ENCODE assay signal across 8 cellular contexts in genomic region chr10:124646483-124647352, GRCh38.
DNase-seq lines count a peak whose midpoint lies in the region; ATAC-seq and TF ChIP-seq lines count a peak whose summit lies in the region.

No MANE protein-coding gene starts in this region.

- DNase-seq in EH (ENCODE audit: low read depth) (peak; percentile 91), fibroblast of pulmonary artery (ENCODE audit: low read depth) (peak; percentile 85), posterior vena cava (ENCODE audit: low spot score) (peak; percentile 96), NCI-H82 (lab: John Stamatoyannopoulos, UW) (no peak), DMS53 (lab: John Stamatoyannopoulos, UW) (no peak)
- DNase-seq in stimulated activated CD4-positive, alpha-beta T cell treated with anti-CD3 and anti-CD28 coated beads, Interleukin-12 subunit alpha, Interleukin-12 subunit beta, amount 100 ng/mL, for 4 hours, result no peak

- TF ChIP-seq CTCF in fibroblast of pulmonary artery (IDR thresholded peaks at IDR 0.05; ENCODE audit: low read length, missing control alignments), result no peak

- no peak; the same call in 2 of the 3 replicates for ATAC-seq in SK-N-SH treated with all-trans-retinoic acid at 6 μM for 48 hours
- ATAC-seq in HG03159 (IDR thresholded peaks at IDR 0.05; ENCODE audit: unreplicated experiment), result no peak

- no peak overlapping the region for H3K4me3 ChIP-seq in fibroblast of pulmonary artery (replicated peaks; ENCODE audit: low read depth, low read length)

- intact Hi-C loops in posterior vena cava (cut with DNase I), result loop anchor here in 1 of 2 donors (10.0 kb wide), 1 partner anchor 88 kb away; no protein-coding TSS in a partner anchor

TF ChIP-seq in SK-N-SH treated with all-trans-retinoic acid at 6 μM for 48 hours, 23 proteins besides CTCF, POLR2A, EP300 and RAD21:
- TF ChIP-seq ISL1 (CRISPR knock-in tag; IDR thresholded peaks at IDR 0.05), result peak; percentile 15; the same call in 1 of the 2 replicates
- no peak for TF ChIP-seq ZNF565 (CRISPR knock-in tag; conservative IDR thresholded peaks at IDR 0.05; ENCODE audit: low read depth)

Comparison
In these comparisons a context has a peak if more than half of its experiments do, and no peak if none do; other contexts are left out.
1. DNase-seq: peak in EH (single experiment), fibroblast of pulmonary artery (single experiment) and posterior vena cava (single experiment); none in stimulated activated CD4-positive, alpha-beta T cell treated with anti-CD3 and anti-CD28 coated beads, Interleukin-12 subunit alpha, Interleukin-12 subunit beta, amount 100 ng/mL, for 4 hours (single experiment), NCI-H82 (single experiment) and DMS53 (single experiment).